Comparison of ENCODE assay signal across 20 cellular contexts in the genomic region with DNA sequence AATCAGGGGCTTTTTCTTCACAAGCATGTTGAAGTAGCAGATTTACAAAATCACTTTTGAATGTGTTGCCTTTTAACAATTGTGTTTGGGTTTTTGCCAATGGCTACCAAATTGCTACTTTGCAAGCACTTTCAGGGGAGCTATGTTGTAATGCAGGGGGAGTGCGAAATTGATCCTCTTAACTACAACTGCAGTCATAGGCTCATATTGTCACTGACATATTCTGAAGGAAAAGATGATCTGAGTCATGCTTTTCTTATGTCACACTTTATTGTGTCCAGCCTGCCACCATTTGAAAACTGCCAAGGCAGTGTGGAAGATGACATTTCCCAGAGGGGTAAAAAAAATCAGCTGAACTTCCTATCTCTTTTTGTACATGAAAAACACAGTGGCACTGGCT.
DNase-seq lines count a peak whose midpoint lies in the region; ATAC-seq and TF ChIP-seq lines count a peak whose summit lies in the region.
"Had no signal": no experiment of that assay in that cellular context is flagged by ENCODE, and none has a peak within 500 bp of the region (broad histone marks: within the 10 kb centered on the region; RNA-seq: fewer than 3 reads in every experiment).

No MANE protein-coding gene starts in this region.

- no peak overlapping the region for H3K27ac ChIP-seq in IMR-90 (ENCODE audit: insufficient read depth, low read length)
- peak overlapping the region; percentile 87 for H3K27ac ChIP-seq in caudate nucleus (ENCODE audit: low read depth, low read length)
- no peak overlapping the region for H3K27ac ChIP-seq in endodermal cell (ENCODE audit: low read depth, low read length)
- no peak overlapping the region for H3K27ac ChIP-seq in stomach
- H3K27ac ChIP-seq: SK-N-MC had no signal

- in situ Hi-C loops in IMR-90 (cut with MboI; ENCODE audit: low sequenced_read_pairs), result no loop called here

- no peak for TF ChIP-seq RAD21 in IMR-90 (IDR thresholded peaks at IDR 0.05; ENCODE audit: low read length)

- H3K27me3 ChIP-seq in IMR-90 (ENCODE audit: control insufficient read depth, insufficient read depth, low read length) (no peaks in the 10 kb centered on the region), endodermal cell (ENCODE audit: control insufficient read depth, insufficient read depth, low read length, poor library complexity, severe bottlenecking) (no peaks in the 10 kb centered on the region), stomach (no peaks in the 10 kb centered on the region)

- no peak overlapping the region for H3K18ac ChIP-seq in IMR-90 (ENCODE audit: low read depth, low read length)

- H3K9me1 ChIP-seq in IMR-90 (ENCODE audit: insufficient read depth, low read length), result no peaks in the 10 kb centered on the region

- TF ChIP-seq CTCF in IMR-90 (conservative IDR thresholded peaks at IDR 0.05; ENCODE audit: low read depth, low read length) (no peak), endodermal cell (conservative IDR thresholded peaks at IDR 0.05) (no peak), stomach (IDR thresholded peaks at IDR 0.05) (no peak)

- intact Hi-C loops in IMR-90 (cut with micrococcal nuclease), result loop anchor here (10.0 kb wide), 1 partner anchor 106 kb away; no protein-coding TSS in a partner anchor
- intact Hi-C loops in left ventricle myocardium superior (cut with micrococcal nuclease), result no loop called here
- intact Hi-C loops in stomach (cut with DNase I; ENCODE audit: low total_unique reads), result no loop called here

- no peak overlapping the region for H3K4me3 ChIP-seq in IMR-90 (ENCODE audit: insufficient read depth, low read depth, low read length)
- H3K4me3 ChIP-seq in endodermal cell (ENCODE audit: low read length), result no peak overlapping the region
- H3K4me3 ChIP-seq in stomach, result no peak overlapping the region
- H3K4me3 ChIP-seq: GM23338, SK-N-MC had no signal

- no peak overlapping the region for H4K8ac ChIP-seq in IMR-90 (ENCODE audit: low read depth in 2 of 2, low read length in 2 of 2)

- DNase-seq in NCI-H1436 (lab: John Stamatoyannopoulos, UW) (peak; percentile 13), NCI-H1436 treated with DMSO at 0.1 percent for 48 hours (lab: John Stamatoyannopoulos, UW) (no peak), IMR-90 (no peak), caudate nucleus (lab: John Stamatoyannopoulos, UW) (no peak), left ventricle myocardium superior (no peak), endodermal cell (no peak), stomach (no peak)
- no peak for DNase-seq in stimulated activated effector memory CD8-positive, alpha-beta T cell treated with anti-CD3 and anti-CD28 coated beads, Interleukin-12 subunit alpha, Interleukin-12 subunit beta, amount 100 ng/mL, for 72 hours (ENCODE audit: low spot score in 2 of 2)
- DNase-seq: C1 segment of cervical spinal cord, DMS79 treated with DMSO at 0.1 percent for 48 hours, KG1, NCI-H1092, NCI-H187, NCI-H2171 treated with DMSO at 0.1 percent for 48 hours, NCI-H510A, NCI-H82, Right ventricle myocardium superior had no signal

- H2AK9ac ChIP-seq in IMR-90 (replicated peaks; ENCODE audit: low read depth, low read length, poor library complexity), result no peak overlapping the region

- ATAC-seq in IMR-90 (ENCODE audit: low read depth) (no peak), left ventricle myocardium superior (no peak)
- ATAC-seq in stimulated activated effector memory CD8-positive, alpha-beta T cell treated with anti-CD3 and anti-CD28 coated beads, Interleukin-12 subunit alpha, Interleukin-12 subunit beta, amount 100 ng/mL, for 72 hours, result no peak
- ATAC-seq: GM23338, HCT116 had no signal

- peaks cover 35% of the 10 kb centered on the region for H3K36me3 Mint-ChIP-seq in stimulated activated effector memory CD8-positive, alpha-beta T cell treated with anti-CD3 and anti-CD28 coated beads, Interleukin-12 subunit alpha, Interleukin-12 subunit beta, amount 100 ng/mL, for 72 hours
- H3K36me3 Mint-ChIP-seq in endodermal cell (ENCODE audit: low read depth), result peaks cover 20% of the 10 kb centered on the region

- H3K56ac ChIP-seq in IMR-90 (ENCODE audit: extremely low read depth, insufficient read depth, low read length), result 0 out of 2 replicates have a peak overlapping the region, but pooled peaks have one; percentile 11

- H3K79me1 ChIP-seq in IMR-90 (ENCODE audit: low read depth in 1 of 2, low read length in 2 of 2), result peaks cover 4 to 8% of the 10 kb centered on the region in 2 experiments; a peak in 2 of 4 replicates

- no peaks in the 10 kb centered on the region for H3K4me1 Mint-ChIP-seq in stimulated activated effector memory CD8-positive, alpha-beta T cell treated with anti-CD3 and anti-CD28 coated beads, Interleukin-12 subunit alpha, Interleukin-12 subunit beta, amount 100 ng/mL, for 72 hours
- H3K4me1 Mint-ChIP-seq in endodermal cell, result peaks cover 1% of the 10 kb centered on the region
- H3K4me1 Mint-ChIP-seq: GM23338 had no signal

- peak overlapping the region; percentile 54 for H3K27ac Mint-ChIP-seq in stimulated activated effector memory CD8-positive, alpha-beta T cell treated with anti-CD3 and anti-CD28 coated beads, Interleukin-12 subunit alpha, Interleukin-12 subunit beta, amount 100 ng/mL, for 72 hours
- H3K27ac Mint-ChIP-seq in endodermal cell, result no peak overlapping the region
- H3K27ac Mint-ChIP-seq: GM23338 had no signal

- no peak overlapping the region for H2BK120ac ChIP-seq in IMR-90 (ENCODE audit: low read depth, low read length)

- H3K4me3 Mint-ChIP-seq in stimulated activated effector memory CD8-positive, alpha-beta T cell treated with anti-CD3 and anti-CD28 coated beads, Interleukin-12 subunit alpha, Interleukin-12 subunit beta, amount 100 ng/mL, for 72 hours, result no peak overlapping the region
- H3K4me3 Mint-ChIP-seq in endodermal cell, result no peak overlapping the region
- H3K4me3 Mint-ChIP-seq: GM23338 had no signal

- H2BK5ac ChIP-seq in IMR-90 (ENCODE audit: low read depth, low read length, poor library complexity, severe bottlenecking), result no peak overlapping the region

- no peak overlapping the region for H2BK20ac ChIP-seq in IMR-90 (ENCODE audit: low read depth, low read length)

- H3K4ac ChIP-seq in IMR-90 (ENCODE audit: low read depth, low read length), result no peak overlapping the region

- peaks cover 6% of the 10 kb centered on the region for H3K4me1 ChIP-seq in IMR-90 (ENCODE audit: control insufficient read depth, insufficient read depth, low read length)
- no peaks in the 10 kb centered on the region for H3K4me1 ChIP-seq in endodermal cell (ENCODE audit: control insufficient read depth, insufficient read depth, low read length)
- no peaks in the 10 kb centered on the region for H3K4me1 ChIP-seq in stomach

- H2AK5ac ChIP-seq in IMR-90 (ENCODE audit: low read depth, low read length), result no peak overlapping the region

- no peak overlapping the region for H4K5ac ChIP-seq in IMR-90 (ENCODE audit: low read depth, low read length)

- peaks cover 2% of the 10 kb centered on the region; the same call in 1 of the 2 replicates for H3K36me3 ChIP-seq in IMR-90 (ENCODE audit: control insufficient read depth, insufficient read depth, low read length)
- H3K36me3 ChIP-seq in endodermal cell (ENCODE audit: control insufficient read depth, insufficient read depth, low read length), result peaks cover 5% of the 10 kb centered on the region
- peaks cover 3 to 49% (median 40%) of the 10 kb centered on the region in 4 donors for H3K36me3 ChIP-seq in stomach

- no peak overlapping the region; the same call in 1 of the 2 replicates for H3K23ac ChIP-seq in IMR-90 (ENCODE audit: low read depth, low read length)

- H3K9ac ChIP-seq in IMR-90 (ENCODE audit: low read depth, low read length), result no peak overlapping the region
- no peak overlapping the region for H3K9ac ChIP-seq in endodermal cell (ENCODE audit: extremely low read depth, low read length, poor library complexity, severe bottlenecking)

- dilution Hi-C loops in IMR-90 (cut with HindIII; ENCODE audit: low sequenced_read_pairs, unreplicated experiment), result no loop called here

- H2AFZ ChIP-seq in IMR-90 (replicated peaks; ENCODE audit: low read length, poor library complexity), result no peak overlapping the region
- H2AFZ ChIP-seq: GM23338 had no signal

- H3K9me3 Mint-ChIP-seq in stimulated activated effector memory CD8-positive, alpha-beta T cell treated with anti-CD3 and anti-CD28 coated beads, Interleukin-12 subunit alpha, Interleukin-12 subunit beta, amount 100 ng/mL, for 72 hours, result no peaks in the 10 kb centered on the region
- no peaks in the 10 kb centered on the region for H3K9me3 Mint-ChIP-seq in endodermal cell
- H3K9me3 Mint-ChIP-seq: GM23338 had no signal

- H2BK15ac ChIP-seq in IMR-90 (ENCODE audit: low read depth, low read length), result no peak overlapping the region

- BruUV-seq in IMR-90 (replicated peaks; lab: Mats Ljungman, UMichigan), result no TSS peak

- TF ChIP-seq POLR2A in IMR-90 (IDR thresholded peaks at IDR 0.05; ENCODE audit: low read depth, low read length) (no peak), stomach (IDR thresholded peaks at IDR 0.05) (no peak)

- no CpG with 5 or more reads among the region's 1 CpG for WGBS in IMR-90 (ENCODE audit: extremely low coverage in 2 of 2, insufficient read length in 1 of 2), 2 experiments
- WGBS in endodermal cell (ENCODE audit: insufficient coverage in 1 of 2, insufficient read length in 1 of 2), 2 experiments, result 89 to 93% methylated on average over 1 of the region's 1 CpG
- WGBS in stomach, 5 donors, result 87 to 100% (median 97%) methylated on average over 1 of the region's 1 CpG

- H3K4me2 ChIP-seq in IMR-90 (ENCODE audit: low read depth, low read length), result no peak overlapping the region
- H3K4me2 ChIP-seq: GM23338 had no signal

- H4K20me1 ChIP-seq in IMR-90 (ENCODE audit: insufficient read depth, low read length), result no peaks in the 10 kb centered on the region

- POLR2A ChIA-PET in IMR-90 (lab: Charles Lee; ENCODE audit: unreplicated experiment), result interaction anchor here (0.6 kb wide), 1 partner anchor 28 kb away, joined by 20 read pairs; no protein-coding TSS in a partner anchor

- CTCF ChIA-PET in IMR-90 (lab: Yijun Ruan, JAX), result no interaction called here

- H3K9me3 ChIP-seq in IMR-90 (ENCODE audit: control insufficient read depth, insufficient read depth, low read length), result no peaks in the 10 kb centered on the region
- no peaks in the 10 kb centered on the region for H3K9me3 ChIP-seq in endodermal cell (ENCODE audit: control insufficient read depth, low read length)
- no peaks in the 10 kb centered on the region for H3K9me3 ChIP-seq in stomach

- H4K91ac ChIP-seq in IMR-90 (ENCODE audit: insufficient read depth, low read depth, low read length), result no peak overlapping the region

- no peaks in the 10 kb centered on the region for H3K27me3 Mint-ChIP-seq in endodermal cell (ENCODE audit: insufficient read depth)

- TF ChIP-seq EP300 in stomach (IDR thresholded peaks at IDR 0.05), result no peak

- H3K14ac ChIP-seq in IMR-90 (replicated peaks; ENCODE audit: low read depth, low read length), result no peak overlapping the region

TF ChIP-seq in IMR-90, 13 proteins besides CTCF, POLR2A, EP300 and RAD21 (continues in another document):
- TF ChIP-seq, protein P1, sequence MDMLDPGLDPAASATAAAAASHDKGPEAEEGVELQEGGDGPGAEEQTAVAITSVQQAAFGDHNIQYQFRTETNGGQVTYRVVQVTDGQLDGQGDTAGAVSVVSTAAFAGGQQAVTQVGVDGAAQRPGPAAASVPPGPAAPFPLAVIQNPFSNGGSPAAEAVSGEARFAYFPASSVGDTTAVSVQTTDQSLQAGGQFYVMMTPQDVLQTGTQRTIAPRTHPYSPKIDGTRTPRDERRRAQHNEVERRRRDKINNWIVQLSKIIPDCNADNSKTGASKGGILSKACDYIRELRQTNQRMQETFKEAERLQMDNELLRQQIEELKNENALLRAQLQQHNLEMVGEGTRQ (IDR thresholded peaks at IDR 0.05; ENCODE audit: low read depth, low read length), result no peak
